ENCODE assay signal across 15 cellular contexts in genomic region chr5:180818275-180818674, GRCh38. TPM values are rescaled to one million over a fixed set of nuclear protein-coding genes. Genes with fewer than 3 reads are reported as not detected.
DNase-seq lines count a peak whose midpoint lies in the region; ATAC-seq and TF ChIP-seq lines count a peak whose summit lies in the region.
"Had no signal": no experiment of that assay in that cellular context is flagged by ENCODE, and none has a peak within 500 bp of the region (broad histone marks: within the 10 kb centered on the region; RNA-seq: fewer than 3 reads in every experiment).

No MANE protein-coding gene starts in this region.

- intact Hi-C loops in heart left ventricle (cut with DNase I) (no loop called here), left cardiac atrium (cut with DNase I) (loop anchor here in 1 of 2 donors (5.0 kb wide), 1 partner anchor 39 kb away; no protein-coding TSS in a partner anchor), ovary (cut with DNase I) (loop anchor here in 2 of 4 donors (10.0 kb wide), 2 partner anchors 427 to 1263 kb away; partner anchors contain the start of genes RACK1 (in 1 of the 2) and RUFY1 (in 1 of the 2)), Caco-2 (cut with micrococcal nuclease; ENCODE audit: unreplicated experiment) (loop anchor here (10.0 kb wide), 1 partner anchor 367 kb away; no protein-coding TSS in a partner anchor)

- H3K4me3 ChIP-seq in heart left ventricle: no peak overlapping the region
- H3K4me3 ChIP-seq in gastroesophageal sphincter: no peak overlapping the region
- H3K4me3 ChIP-seq in ovary: no peak overlapping the region
- no peak overlapping the region for H3K4me3 ChIP-seq in upper lobe of left lung
- H3K4me3 ChIP-seq in Caco-2 (ENCODE audit: low read depth, low read length): no peak overlapping the region
- H3K4me3 ChIP-seq: A549, coronary artery had no signal

- CTCF ChIA-PET in Caco-2 (lab: Charles Lee): no interaction called here

- H3K9me3 ChIP-seq in heart left ventricle: no peaks in the 10 kb centered on the region
- H3K9me3 ChIP-seq in gastroesophageal sphincter: no peaks in the 10 kb centered on the region
- H3K9me3 ChIP-seq in ovary: no peaks in the 10 kb centered on the region
- H3K9me3 ChIP-seq in upper lobe of left lung: no peaks in the 10 kb centered on the region
- H3K9me3 ChIP-seq in Caco-2: no peaks in the 10 kb centered on the region
- H3K9me3 ChIP-seq: A549 had no signal

- H3K27ac ChIP-seq in heart left ventricle: peak overlapping the region; percentile 47 to 99 (median 86)
- H3K27ac ChIP-seq in gastroesophageal sphincter: peak overlapping the region in 3 of 4 donors; percentile 59 to 70 (median 65)
- H3K27ac ChIP-seq in ovary: peak overlapping the region; percentile 66 to 86
- peak overlapping the region; percentile 59 to 99 (median 82) for H3K27ac ChIP-seq in upper lobe of left lung
- H3K27ac ChIP-seq: A549 had no signal

- H3K9me3 Mint-ChIP-seq in Caco-2 (ENCODE audit: unreplicated experiment): no peaks in the 10 kb centered on the region
- H3K9me3 Mint-ChIP-seq: activated naive CD8-positive, alpha-beta T cell treated with anti-CD3 and anti-CD28 coated beads, Interleukin-2, amount 10 ng/mL, durations not matched to agents 7 days and 5 days had no signal

- peaks cover 25% of the 10 kb centered on the region for H3K4me1 Mint-ChIP-seq in Caco-2 (ENCODE audit: low read depth, unreplicated experiment)

- TF ChIP-seq EP300 in gastroesophageal sphincter (IDR thresholded peaks at IDR 0.05) (no peak), ovary (IDR thresholded peaks at IDR 0.05) (no peak), upper lobe of left lung (IDR thresholded peaks at IDR 0.05) (no peak)

- H3K27me3 ChIP-seq in heart left ventricle (no peaks in the 10 kb centered on the region), gastroesophageal sphincter (peaks cover 4% of the 10 kb centered on the region), ovary (no peaks in the 10 kb centered on the region), upper lobe of left lung (no peaks in the 10 kb centered on the region), Caco-2 (replicated peaks; ENCODE audit: control insufficient read depth, insufficient read depth, low read length) (no peaks in the 10 kb centered on the region)

- H3K4me1 ChIP-seq in heart left ventricle (peaks cover 8 to 69% (median 47%) of the 10 kb centered on the region in 12 donors), gastroesophageal sphincter (peaks cover 0 to 59% (median 12%) of the 10 kb centered on the region in 3 donors), ovary (ENCODE audit: insufficient read depth) (peaks cover 18% of the 10 kb centered on the region), upper lobe of left lung (peaks cover 41 to 51% (median 46%) of the 10 kb centered on the region in 4 donors), Caco-2 (peaks cover 31% of the 10 kb centered on the region)
- H3K4me1 ChIP-seq: A549 had no signal

- TF ChIP-seq POLR2A in heart left ventricle (IDR thresholded peaks at IDR 0.05) (no peak), gastroesophageal sphincter (IDR thresholded peaks at IDR 0.05) (no peak), ovary (IDR thresholded peaks at IDR 0.05) (no peak), upper lobe of left lung (IDR thresholded peaks at IDR 0.05) (no peak)

- BruUV-seq in Caco-2 (replicated peaks; lab: Mats Ljungman, UMichigan): no TSS peak

- no peaks in the 10 kb centered on the region for H3K27me3 Mint-ChIP-seq in Caco-2 (ENCODE audit: insufficient read depth, unreplicated experiment)
- H3K27me3 Mint-ChIP-seq: activated naive CD8-positive, alpha-beta T cell treated with anti-CD3 and anti-CD28 coated beads, Interleukin-2, amount 10 ng/mL, durations not matched to agents 7 days and 5 days had no signal

- 47 to 67% (median 61%) methylated on average over 7 of the region's 7 CpGs for WGBS in heart left ventricle, 4 donors
- WGBS in gastroesophageal sphincter (ENCODE audit: low coverage in 1 of 2), 2 donors: 60% methylated on average over 3 of the region's 7 CpGs; no CpG with 5 or more reads in 1 of the 2 donors
- 76 to 85% (median 84%) methylated on average over 7 of the region's 7 CpGs for WGBS in ovary, 3 donors
- WGBS in upper lobe of left lung, 2 donors: 74 to 79% methylated on average over 7 of the region's 7 CpGs

- TF ChIP-seq CTCF in heart left ventricle (IDR thresholded peaks at IDR 0.05) (no peak), gastroesophageal sphincter (IDR thresholded peaks at IDR 0.05) (no peak), ovary (IDR thresholded peaks at IDR 0.05) (no peak), upper lobe of left lung (IDR thresholded peaks at IDR 0.05) (no peak), Caco-2 (IDR thresholded peaks at IDR 0.05; ENCODE audit: insufficient read depth in 1 of 2, low read depth in 1 of 2, low read length in 1 of 2, severe bottlenecking in 1 of 2, unreplicated experiment in 1 of 2) (no peak)

- POLR2A ChIA-PET in Caco-2 (lab: Charles Lee): interaction anchor here (0.8 kb wide), 1 partner anchor 42 kb away, joined by 10 read pairs; no protein-coding TSS in a partner anchor

- no peaks in the 10 kb centered on the region for H3K36me3 Mint-ChIP-seq in Caco-2 (ENCODE audit: insufficient read depth, unreplicated experiment)
- H3K36me3 Mint-ChIP-seq: activated naive CD8-positive, alpha-beta T cell treated with anti-CD3 and anti-CD28 coated beads, Interleukin-2, amount 10 ng/mL, durations not matched to agents 7 days and 5 days had no signal

- DNase-seq in heart left ventricle (peak in 1 of 5 donors; percentile 13), left cardiac atrium (no peak), ovary (no peak), upper lobe of left lung (no peak), HPDE6-E6E7 (ENCODE audit: extremely low spot score) (no peak), Caco-2 (no peak)
- DNase-seq: activated CD4-positive, CD25-positive, alpha-beta regulatory T cell; activated CD8-positive, alpha-beta memory T cell treated with anti-CD3 and anti-CD28 coated beads, Interleukin-2, amount 50 U/mL, for 48 hours; activated naive CD8-positive, alpha-beta T cell treated with anti-CD3 and anti-CD28 coated beads, Interleukin-2, amount 10 ng/mL, durations not matched to agents 7 days and 5 days; NCI-H1105; NCI-H226 had no signal

- no peak overlapping the region for H3K27ac Mint-ChIP-seq in Caco-2 (ENCODE audit: unreplicated experiment)
- H3K27ac Mint-ChIP-seq: activated naive CD8-positive, alpha-beta T cell treated with anti-CD3 and anti-CD28 coated beads, Interleukin-2, amount 10 ng/mL, durations not matched to agents 7 days and 5 days had no signal

- no peak for ATAC-seq in heart left ventricle
- ATAC-seq in left cardiac atrium: no peak
- no peak for ATAC-seq in gastroesophageal sphincter
- ATAC-seq in upper lobe of left lung (ENCODE audit: low FRiP score in 2 of 2): no peak
- ATAC-seq in GM21723 (IDR thresholded peaks at IDR 0.05; ENCODE audit: unreplicated experiment): no peak
- ATAC-seq: A549 had no signal

- H3K36me3 ChIP-seq in heart left ventricle (no peaks in the 10 kb centered on the region), gastroesophageal sphincter (no peaks in the 10 kb centered on the region), ovary (no peaks in the 10 kb centered on the region), upper lobe of left lung (no peaks in the 10 kb centered on the region), Caco-2 (ENCODE audit: control insufficient read depth, insufficient read depth, low read length) (peaks cover 1% of the 10 kb centered on the region; the same call in 1 of the 2 replicates)

- no peak overlapping the region for H3K4me3 Mint-ChIP-seq in Caco-2 (ENCODE audit: unreplicated experiment)
- H3K4me3 Mint-ChIP-seq: activated naive CD8-positive, alpha-beta T cell treated with anti-CD3 and anti-CD28 coated beads, Interleukin-2, amount 10 ng/mL, durations not matched to agents 7 days and 5 days had no signal

RNA-seq across cellular contexts. Expression of gene MGAT1, which starts 15.7 kb away (rescaled TPM):
- total RNA-seq in heart left ventricle: 100 to 1,000 TPM in 3 of 9 donors, 10 to 100 TPM in 6; 50.9 to 162 (median 83.5) TPM
- polyA plus RNA-seq in heart left ventricle: 100 to 1,000 TPM in 1 of 2 donors, 10 to 100 TPM in 1; 64.5 to 199 TPM
- 100 to 1,000 TPM in 1 of 2 donors, 10 to 100 TPM in 1; 95.8 to 133 TPM for total RNA-seq in left cardiac atrium
- total RNA-seq in gastroesophageal sphincter: 100 to 1,000 TPM; 122 to 196 (median 159) TPM
- 100 to 1,000 TPM in 5 of 7 donors, 10 to 100 TPM in 2; 84.0 to 154 (median 131) TPM for total RNA-seq in ovary
- polyA plus RNA-seq in ovary: 100 to 1,000 TPM in 1 of 2 donors, 10 to 100 TPM in 1; 66.6 to 128 TPM
- total RNA-seq in upper lobe of left lung: 100 to 1,000 TPM; 148 to 392 (median 277) TPM
- total RNA-seq in Caco-2 (2022): 80.1 and 82.5 TPM in 2 replicates

RNA-seq across cellular contexts. Expression of gene ZFP62, which starts 42.8 kb away (rescaled TPM):
- total RNA-seq in heart left ventricle (10 to 100 TPM in 8 of 9 donors, 1 to 10 TPM in 1; 9.4 to 18.6 (median 13.8) TPM), left cardiac atrium (10 to 100 TPM; 14.4 to 16.8 TPM), gastroesophageal sphincter (10 to 100 TPM; 19.1 to 34.9 (median 21.4) TPM), ovary (10 to 100 TPM; 22.7 to 47.8 (median 33.8) TPM), upper lobe of left lung (10 to 100 TPM; 19.6 to 41.2 (median 26.1) TPM), Caco-2 (2022) (34.4 and 35.9 TPM in 2 replicates)
- polyA plus RNA-seq in heart left ventricle (10 to 100 TPM; 10.6 to 13.6 TPM), ovary (10 to 100 TPM; 23.2 to 36.3 TPM)
